10 cellular contexts compared by ENCODE assay signal in the genomic region with DNA sequence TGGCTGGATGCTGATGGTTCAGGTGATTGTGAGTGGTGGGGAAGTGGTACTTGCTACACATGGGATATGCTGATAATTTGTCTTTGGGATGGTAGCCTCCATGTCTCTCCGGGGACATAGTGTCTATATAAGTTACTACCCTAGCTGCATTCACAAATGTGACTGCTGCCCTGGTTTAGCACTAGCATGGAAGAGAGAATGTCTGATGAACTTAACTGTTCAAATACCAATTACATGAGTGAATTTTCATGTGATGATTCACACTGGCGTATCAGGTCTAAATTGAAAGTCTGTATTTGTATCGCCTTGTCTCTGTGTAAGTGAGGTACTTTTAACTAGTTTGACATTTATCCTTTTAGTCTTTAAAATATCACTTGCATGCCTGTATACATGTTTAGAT. TPM values are rescaled to one million over a fixed set of nuclear protein-coding genes. Genes with fewer than 3 reads are reported as not detected.
DNase-seq lines count a peak whose midpoint lies in the region; ATAC-seq, FAIRE-seq and TF ChIP-seq lines count a peak whose summit lies in the region.
"Had no signal": no experiment of that assay in that cellular context is flagged by ENCODE, and none has a peak within 500 bp of the region (broad histone marks: within the 10 kb centered on the region; RNA-seq: fewer than 3 reads in every experiment).

No MANE protein-coding gene starts in this region.

- peaks cover 7% of the 10 kb centered on the region for H3K9me3 ChIP-seq in suprapubic skin

- H3K36me3 ChIP-seq in suprapubic skin = no peaks in the 10 kb centered on the region

- H3K4me1 ChIP-seq in suprapubic skin = peaks cover 34% of the 10 kb centered on the region

- POLR2A ChIA-PET in AG04449 (lab: Yijun Ruan, JAX) = no interaction called here
- POLR2A ChIA-PET in activated CD4-positive, alpha-beta memory T cell treated with anti-CD3 and anti-CD28 coated beads, Interleukin-2, amount 10 ng/mL, durations not matched to agents 7 days and 5 days (lab: Charles Lee) = interaction anchor here (1.1 to 2.2 kb wide), 6 partner anchors 11 to 142 kb away, joined by 3 to 18 read pairs (median 10); partner anchors contain the start of gene ATF7IP

- DNase-seq in AG04449 (ENCODE audit: low read depth, low spot score) = no peak
- no peak for DNase-seq in GM12892 (ENCODE audit: insufficient read length)
- DNase-seq in activated CD4-positive, alpha-beta memory T cell treated with anti-CD3 and anti-CD28 coated beads, Interleukin-2, amount 10 ng/mL, durations not matched to agents 7 days and 5 days = no peak
- DNase-seq in immature natural killer cell = no peak
- DNase-seq in amygdala (lab: John Stamatoyannopoulos, UW) = no peak
- no peak for DNase-seq in suprapubic skin (ENCODE audit: low spot score in 2 of 2)
- DNase-seq in AML-193 (lab: John Stamatoyannopoulos, UW) = no peak

- TF ChIP-seq CTCF in AG04449 (IDR thresholded peaks at IDR 0.05; ENCODE audit: insufficient read depth, low read length, missing control alignments) = no peak
- no peak for TF ChIP-seq CTCF in suprapubic skin (IDR thresholded peaks at IDR 0.05)

- H3K4me3 Mint-ChIP-seq in activated CD4-positive, alpha-beta memory T cell treated with anti-CD3 and anti-CD28 coated beads, Interleukin-2, amount 10 ng/mL, durations not matched to agents 7 days and 5 days = peak overlapping the region; percentile 72
- H3K4me3 Mint-ChIP-seq in immature natural killer cell = peak overlapping the region; percentile 36 to 83 (median 61)
- H3K4me3 Mint-ChIP-seq: mesothelial cell of epicardium had no signal

- 91% methylated on average over 3 of the region's 3 CpGs for WGBS in suprapubic skin

- no peak for TF ChIP-seq EP300 in suprapubic skin (IDR thresholded peaks at IDR 0.05)

- TF ChIP-seq POLR2A in GM12892 (IDR thresholded peaks at IDR 0.05; ENCODE audit: low read depth, low read length) (no peak), suprapubic skin (IDR thresholded peaks at IDR 0.05) (no peak)

- H3K27me3 Mint-ChIP-seq in activated CD4-positive, alpha-beta memory T cell treated with anti-CD3 and anti-CD28 coated beads, Interleukin-2, amount 10 ng/mL, durations not matched to agents 7 days and 5 days = no peaks in the 10 kb centered on the region
- H3K27me3 Mint-ChIP-seq in immature natural killer cell (ENCODE audit: low read depth in 3 of 3) = peaks cover 0 to 2% (median under 1%) of the 10 kb centered on the region in 3 donors

- H3K27ac Mint-ChIP-seq in activated CD4-positive, alpha-beta memory T cell treated with anti-CD3 and anti-CD28 coated beads, Interleukin-2, amount 10 ng/mL, durations not matched to agents 7 days and 5 days = peak overlapping the region; percentile 79
- peak overlapping the region; percentile 86 to 95 (median 92) for H3K27ac Mint-ChIP-seq in immature natural killer cell
- H3K27ac Mint-ChIP-seq: mesothelial cell of epicardium had no signal

- H3K4me1 Mint-ChIP-seq in activated CD4-positive, alpha-beta memory T cell treated with anti-CD3 and anti-CD28 coated beads, Interleukin-2, amount 10 ng/mL, durations not matched to agents 7 days and 5 days = peaks cover 89% of the 10 kb centered on the region
- H3K4me1 Mint-ChIP-seq in immature natural killer cell = peaks cover 93 to 100% of the 10 kb centered on the region in 2 donors

- peak overlapping the region; percentile 12; the same call in 1 of the 2 replicates for H3K4me3 ChIP-seq in AG04449 (ENCODE audit: low read depth, low read length)
- no peak overlapping the region for H3K4me3 ChIP-seq in suprapubic skin

- no peak for ATAC-seq in GM21390 (IDR thresholded peaks at IDR 0.05; ENCODE audit: unreplicated experiment)
- ATAC-seq: SK-N-SH treated with all-trans-retinoic acid at 6 μM for 48 hours had no signal

- H3K36me3 Mint-ChIP-seq in activated CD4-positive, alpha-beta memory T cell treated with anti-CD3 and anti-CD28 coated beads, Interleukin-2, amount 10 ng/mL, durations not matched to agents 7 days and 5 days (ENCODE audit: low read depth) = peaks cover 50% of the 10 kb centered on the region
- H3K36me3 Mint-ChIP-seq in immature natural killer cell = peaks cover 0 to 5% (median 0%) of the 10 kb centered on the region in 3 donors

- H3K27ac ChIP-seq in suprapubic skin = no peak overlapping the region

- no peaks in the 10 kb centered on the region for H3K27me3 ChIP-seq in suprapubic skin

- CTCF ChIA-PET in AG04449 (lab: Yijun Ruan, JAX) = interaction anchor here (1.1 kb wide), 1 partner anchor 8 kb away, joined by 4 read pairs; no protein-coding TSS in a partner anchor
- CTCF ChIA-PET in activated CD4-positive, alpha-beta memory T cell treated with anti-CD3 and anti-CD28 coated beads, Interleukin-2, amount 10 ng/mL, durations not matched to agents 7 days and 5 days (lab: Charles Lee) = interaction anchor here (1.5 kb wide), 1 partner anchor 142 kb away, joined by 4 read pairs; no protein-coding TSS in a partner anchor

- peak; percentile 36 for FAIRE-seq in GM12892 (lab: Jason Lieb, UNC)

- no peaks in the 10 kb centered on the region for H3K9me3 Mint-ChIP-seq in activated CD4-positive, alpha-beta memory T cell treated with anti-CD3 and anti-CD28 coated beads, Interleukin-2, amount 10 ng/mL, durations not matched to agents 7 days and 5 days
- H3K9me3 Mint-ChIP-seq in immature natural killer cell = no peaks in the 10 kb centered on the region

RNA-seq across cellular contexts. Expression of gene ATF7IP, which starts 34.4 kb away (rescaled TPM):
- 12.0 TPM for polyA plus RNA-seq in GM12892 (2012; ENCODE audit: missing spikeins)
- total RNA-seq in activated CD4-positive, alpha-beta memory T cell treated with anti-CD3 and anti-CD28 coated beads, Interleukin-2, amount 10 ng/mL, durations not matched to agents 7 days and 5 days = 100 to 1,000 TPM; 129 to 134 TPM
- polyA plus RNA-seq in immature natural killer cell = 100 to 1,000 TPM in 1 of 3 donors, 10 to 100 TPM in 2; 47.9 to 114 (median 84.9) TPM
- total RNA-seq in suprapubic skin = 10 to 100 TPM; 41.0 to 79.6 (median 59.2) TPM
